ENCODE assay signal across 12 cellular contexts in the genomic region with DNA sequence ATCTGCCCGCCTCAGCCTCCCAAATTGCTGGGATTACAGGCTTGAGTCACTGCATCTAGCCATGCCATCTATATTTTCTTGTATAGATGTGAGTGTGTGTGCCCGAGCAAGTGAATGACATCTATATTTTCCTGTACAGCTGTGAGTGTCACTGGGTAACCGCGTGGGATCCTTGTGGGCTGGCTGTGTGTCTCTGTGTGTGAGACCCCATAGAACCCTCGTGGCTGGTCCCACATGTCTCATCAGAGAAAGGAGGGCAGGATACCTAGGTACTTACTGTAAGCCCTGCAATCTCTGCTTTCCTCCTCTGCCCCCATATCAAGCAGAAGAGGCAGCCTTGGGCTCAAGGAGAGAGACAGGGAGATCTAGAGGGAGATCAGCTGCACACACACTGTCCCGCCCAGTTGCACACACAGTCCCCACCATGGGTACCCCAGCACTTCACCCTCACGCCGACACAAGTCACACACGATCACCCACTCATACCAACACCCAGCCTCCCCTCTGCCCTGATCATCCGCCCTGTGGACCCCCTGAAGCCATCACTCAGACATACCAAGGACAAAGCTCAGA. TPM values are rescaled to one million over a fixed set of nuclear protein-coding genes. Genes with fewer than 3 reads are reported as not detected.
DNase-seq lines count a peak whose midpoint lies in the region; ATAC-seq, FAIRE-seq and TF ChIP-seq lines count a peak whose summit lies in the region.
"Had no signal": no experiment of that assay in that cellular context is flagged by ENCODE, and none has a peak within 500 bp of the region (broad histone marks: within the 10 kb centered on the region; RNA-seq: fewer than 3 reads in every experiment).

No MANE protein-coding gene starts in this region.

- no peak overlapping the region for H4K5ac ChIP-seq in H1 (ENCODE audit: insufficient read length, low read depth, low read length)

- FAIRE-seq in H1 (lab: Jason Lieb, UNC): no peak

- no peak overlapping the region for H2AFZ ChIP-seq in H1 (ENCODE audit: low read length)

- no peaks in the 10 kb centered on the region for H3K36me3 Mint-ChIP-seq in T-cell
- H3K36me3 Mint-ChIP-seq in progenitor cell of endocrine pancreas (ENCODE audit: insufficient read depth): no peaks in the 10 kb centered on the region

- TF ChIP-seq EP300 in H1 (IDR thresholded peaks at IDR 0.05; ENCODE audit: borderline replicate concordance in 1 of 2, low read depth in 2 of 2, low read length in 2 of 2) (no peak), suprapubic skin (IDR thresholded peaks at IDR 0.05) (no peak)

- 0 out of 2 replicates have a peak overlapping the region, but pooled peaks have one; percentile 32 for H3K18ac ChIP-seq in H1 (ENCODE audit: extremely low read depth, low read length)

- H3K4me3 Mint-ChIP-seq in T-cell (peak overlapping the region; percentile 81 to 97 (median 93)), progenitor cell of endocrine pancreas (ENCODE audit: low read depth) (no peak overlapping the region)

- H2BK15ac ChIP-seq in H1 (ENCODE audit: low read length): 0 out of 2 replicates have a peak overlapping the region, but pooled peaks have one; percentile 92

- H3K79me1 ChIP-seq in H1 (ENCODE audit: low read depth, low read length): no peaks in the 10 kb centered on the region

- H3K27ac Mint-ChIP-seq in T-cell: peak overlapping the region; percentile 97 to 100
- H3K27ac Mint-ChIP-seq in progenitor cell of endocrine pancreas: no peak overlapping the region

- H2BK5ac ChIP-seq in H1 (ENCODE audit: low read depth, low read length): peak overlapping the region; percentile 75; the same call in 1 of the 2 replicates

- peak; percentile 17 to 28 for ATAC-seq in activated CD4-positive, CD25-positive, alpha-beta regulatory T cell treated with anti-CD3 and anti-CD28 coated beads, Interleukin-2, amount 50 U/mL, for 24 hours
- ATAC-seq in T-cell (replicated peaks in 1 of 4): peak; percentile 33 to 37 (median 35)

- peaks cover 6% of the 10 kb centered on the region; the same call in 1 of the 2 replicates for H3K23me2 ChIP-seq in H1 (ENCODE audit: low read depth, low read length)

- no peak overlapping the region for H3K23ac ChIP-seq in H1 (ENCODE audit: insufficient read length)

- POLR2A ChIA-PET in T-cell (lab: Charles Lee) (interaction anchor here (0.5 to 0.8 kb wide), 2 partner anchors 11 to 56 kb away, joined by 3 read pairs; a partner anchor contains a TSS), H1 (lab: Charles Lee; ENCODE audit: partially characterized antibody) (no interaction called here)

- H3K4me2 ChIP-seq in H1 (ENCODE audit: insufficient read depth in 1 of 2, low read depth in 2 of 2, low read length in 2 of 2): no peak overlapping the region

- no peak for TF ChIP-seq POLR2A in H1 (IDR thresholded peaks at IDR 0.05; ENCODE audit: control extremely low read depth in 1 of 2, low read depth in 2 of 2, low read length in 2 of 2)
- no peak for TF ChIP-seq POLR2A in suprapubic skin (IDR thresholded peaks at IDR 0.05)

- H3K27me3 ChIP-seq in H1 (replicated peaks in 1 of 4; ENCODE audit: control insufficient read depth in 3 of 4, extremely low read depth in 1 of 4, insufficient read depth in 3 of 4, low read length in 3 of 4) (peaks cover 0 to 4% (median 0%) of the 10 kb centered on the region in 4 experiments; a peak in 1 of 7 replicates), suprapubic skin (peaks cover 8% of the 10 kb centered on the region)

- H3K9me3 ChIP-seq in H1 (ENCODE audit: insufficient read depth in 2 of 2, low read depth in 1 of 2, low read length in 1 of 2): no peaks in the 10 kb centered on the region
- H3K9me3 ChIP-seq in suprapubic skin: no peaks in the 10 kb centered on the region

- no peaks in the 10 kb centered on the region for H3K27me3 Mint-ChIP-seq in T-cell
- peaks cover 14% of the 10 kb centered on the region for H3K27me3 Mint-ChIP-seq in progenitor cell of endocrine pancreas

- H3K9me3 Mint-ChIP-seq in T-cell (no peaks in the 10 kb centered on the region), progenitor cell of endocrine pancreas (ENCODE audit: low read depth) (no peaks in the 10 kb centered on the region)

- H3K4me1 ChIP-seq in H1 (replicated peaks in 1 of 4; ENCODE audit: control insufficient read depth in 3 of 4, insufficient read depth in 4 of 4, low read length in 3 of 4) (peaks cover 0 to 11% (median 7%) of the 10 kb centered on the region in 4 experiments; a peak in 5 of 7 replicates), suprapubic skin (peaks cover 9% of the 10 kb centered on the region)

- no peak overlapping the region; the same call in 1 of the 2 replicates for H4K8ac ChIP-seq in H1 (ENCODE audit: extremely low read depth, insufficient read depth, low read length)

- no peak overlapping the region for H3K56ac ChIP-seq in H1 (replicated peaks; ENCODE audit: insufficient read length, low read depth, low read length)

- peaks cover 0 to 3% of the 10 kb centered on the region in 2 experiments for H4K20me1 ChIP-seq in H1 (replicated peaks in 1 of 2; ENCODE audit: control insufficient read depth in 1 of 2, insufficient read depth in 2 of 2, low read length in 2 of 2)

- TF ChIP-seq RAD21 in H1 (IDR thresholded peaks at IDR 0.05 in 1 of 2, conservative IDR thresholded peaks at IDR 0.05 in 1 of 2; ENCODE audit: low read depth in 2 of 2, low read length in 2 of 2): no peak

- H3K27ac ChIP-seq in H1 (ENCODE audit: low read depth, low read length): no peak overlapping the region
- H3K27ac ChIP-seq in suprapubic skin: no peak overlapping the region

- H3K9ac ChIP-seq in H1 (replicated peaks in 1 of 4; ENCODE audit: extremely low read depth in 1 of 4, low read depth in 3 of 4, low read length in 3 of 4): no peak overlapping the region; a peak in 2 of 7 replicates

- CTCF ChIA-PET in T-cell (lab: Charles Lee) (interaction anchor here in 1 of 2 donors (0.5 to 2.0 kb wide), 6 partner anchors 22 to 857 kb away, joined by 3 to 6 read pairs (median 3); a partner anchor contains a TSS), H1 (lab: Charles Lee; ENCODE audit: partially characterized antibody) (interaction anchor here (0.6 to 3.8 kb wide), 17 partner anchors 8 to 289 kb away, joined by 3 to 30 read pairs (median 4); a partner anchor contains a TSS)

- H3K79me2 ChIP-seq in H1 (ENCODE audit: control insufficient read depth in 1 of 2, insufficient read depth in 2 of 2, low read length in 2 of 2): no peaks in the 10 kb centered on the region

- H3K4me1 Mint-ChIP-seq in T-cell (peaks cover 43 to 45% (median 44%) of the 10 kb centered on the region in 3 donors), progenitor cell of endocrine pancreas (ENCODE audit: low read depth) (no peaks in the 10 kb centered on the region)

- H4K91ac ChIP-seq in H1 (replicated peaks; ENCODE audit: insufficient read length, low read length): peak overlapping the region; percentile 4

- H3K36me3 ChIP-seq in H1 (ENCODE audit: control insufficient read depth in 2 of 4, insufficient read depth in 4 of 4, low read length in 3 of 4) (no peaks in the 10 kb centered on the region), suprapubic skin (no peaks in the 10 kb centered on the region)

- H2BK120ac ChIP-seq in H1 (replicated peaks; ENCODE audit: low read depth, low read length): no peak overlapping the region

- WGBS in H1 (ENCODE audit: extremely low coverage in 1 of 2, insufficient coverage in 1 of 2, insufficient read length in 1 of 2, insufficient replicate concordance in 2 of 2, low coverage in 1 of 2, low lambda C conversion rate in 2 of 2, missing lambda C conversion rate in 1 of 2), 2 experiments: 87% methylated on average over 9 of the region's 10 CpGs; no CpG with 5 or more reads in 1 of the 2 experiments
- WGBS in suprapubic skin: 71% methylated on average over 8 of the region's 10 CpGs

- H2BK12ac ChIP-seq in H1 (ENCODE audit: low read depth, low read length): peak overlapping the region; percentile 87; the same call in 1 of the 2 replicates

- no peak overlapping the region for H2AK5ac ChIP-seq in H1 (ENCODE audit: low read depth, low read length)

- H3K4ac ChIP-seq in H1 (replicated peaks; ENCODE audit: insufficient read length, low read depth, low read length): no peak overlapping the region

- no peak overlapping the region for H2BK20ac ChIP-seq in H1 (ENCODE audit: low read length)

- no peak overlapping the region for H3K14ac ChIP-seq in H1 (ENCODE audit: insufficient read length)

- DNase-seq in activated CD4-positive, CD25-positive, alpha-beta regulatory T cell treated with anti-CD3 and anti-CD28 coated beads, Interleukin-2, amount 50 U/mL, for 72 hours: no peak
- DNase-seq in T-cell (peak in 4 of 34 experiments; percentile 8 to 25 (median 17)), H1 (ENCODE audit: low read depth in 1 of 2, low spot score in 2 of 2) (no peak), suprapubic skin (ENCODE audit: low spot score in 2 of 2) (no peak), progenitor cell of endocrine pancreas (ENCODE audit: low spot score, unreplicated experiment) (no peak), putamen (ENCODE audit: low spot score) (no peak), GM03348 (ENCODE audit: low spot score) (no peak)
- DNase-seq: NCI-H1105 treated with DMSO at 0.1 percent for 48 hours had no signal

- TF ChIP-seq CTCF in H1 (IDR thresholded peaks at IDR 0.05; ENCODE audit: control extremely low read depth in 1 of 3, insufficient read depth in 1 of 3, low read depth in 1 of 3, low read length in 3 of 3): no peak
- TF ChIP-seq CTCF in suprapubic skin (IDR thresholded peaks at IDR 0.05): no peak
- TF ChIP-seq CTCF in progenitor cell of endocrine pancreas (IDR thresholded peaks at IDR 0.05; ENCODE audit: unreplicated experiment): no peak

- H3K4me3 ChIP-seq in H1 (ENCODE audit: extremely low read depth in 1 of 4, insufficient read depth in 2 of 4, low read depth in 3 of 4, low read length in 4 of 4) (no peak overlapping the region), suprapubic skin (peak overlapping the region; percentile 29)

RNA-seq across cellular contexts. Expression of a gene that starts 0.7 kb away (rescaled TPM):
- total RNA-seq in T-cell: 100 to 1,000 TPM; 107 to 140 (median 114) TPM
- total RNA-seq in H1 (2021; fragmentation: NEBNext Ultra II Directional; extraction: Animal tissue kit (Norgen Biotek cat#: 25700)): 3.7 and 4.0 TPM in 2 replicates
- 3.6 and 3.9 TPM in 2 replicates for polyA plus RNA-seq in H1 (2011; rRNA removed)
- polyA plus RNA-seq in H1 (2011; cell fraction: cytosol; rRNA removed): 2.6 TPM
- 3.6 TPM for polyA plus RNA-seq in H1 (2011; cell fraction: nucleus; rRNA removed)
- 19.7 to 29.2 TPM (median 22.4 TPM) in 4 replicates for polyA plus RNA-seq in H1 (2012, experiment 1 of 2)
- polyA plus RNA-seq in H1 (2012, experiment 2 of 2): 15.8 TPM
- polyA plus RNA-seq in H1 (2013, experiment 1 of 2): 5.4 TPM
- polyA plus RNA-seq in H1 (2013, experiment 2 of 2): 5.5 TPM
- polyA minus RNA-seq in H1 (2011; rRNA and poly(A)+ RNA removed): 0.91 and 1.1 TPM in 2 replicates
- polyA minus RNA-seq in H1 (2011; cell fraction: cytosol; rRNA and poly(A)+ RNA removed): 1.8 TPM
- 1.6 TPM for polyA minus RNA-seq in H1 (2011; cell fraction: nucleus; rRNA and poly(A)+ RNA removed)
- total RNA-seq in suprapubic skin: 1 to 10 TPM in 3 of 4 donors, under 1 TPM in 1; 0.23 to 3.7 (median 1.5) TPM
- total RNA-seq in progenitor cell of endocrine pancreas: 0.47 and 0.67 TPM in 2 replicates
- total RNA-seq: A172, myocyte, SK-MEL-5 had no signal

RNA-seq across cellular contexts. Expression of a gene that starts 16.9 kb away (rescaled TPM):
- total RNA-seq in T-cell (1 to 10 TPM; 5.7 to 6.5 (median 5.9) TPM), suprapubic skin (100 to 1,000 TPM in 1 of 4 donors, 10 to 100 TPM in 3; 67.3 to 113 (median 76.1) TPM), progenitor cell of endocrine pancreas (63.0 and 71.2 TPM in 2 replicates)
- 21.1 and 24.6 TPM in 2 replicates for total RNA-seq in H1 (2021; fragmentation: NEBNext Ultra II Directional; extraction: Animal tissue kit (Norgen Biotek cat#: 25700))
- polyA plus RNA-seq in H1 (2011; rRNA removed): 24.6 and 33.7 TPM in 2 replicates
- polyA plus RNA-seq in H1 (2011; cell fraction: cytosol; rRNA removed): 19.3 TPM
- 16.0 TPM for polyA plus RNA-seq in H1 (2011; cell fraction: nucleus; rRNA removed)
- 12.4 to 17.6 TPM (median 16.4 TPM) in 4 replicates for polyA plus RNA-seq in H1 (2012, experiment 1 of 2)
- polyA plus RNA-seq in H1 (2012, experiment 2 of 2): 18.0 TPM
- polyA plus RNA-seq in H1 (2013, experiment 1 of 2): 17.0 TPM
- 19.9 TPM for polyA plus RNA-seq in H1 (2013, experiment 2 of 2)
- polyA minus RNA-seq in H1 (2011; rRNA and poly(A)+ RNA removed): 6.2 and 6.6 TPM in 2 replicates
- 14.1 TPM for polyA minus RNA-seq in H1 (2011; cell fraction: cytosol; rRNA and poly(A)+ RNA removed)
- 9.0 TPM for polyA minus RNA-seq in H1 (2011; cell fraction: nucleus; rRNA and poly(A)+ RNA removed)
- total RNA-seq: A172, myocyte had no signal

RNA-seq across cellular contexts. Expression of a gene that starts 21.2 kb away (rescaled TPM):
- 1 to 10 TPM; 3.3 to 7.6 (median 5.0) TPM for total RNA-seq in T-cell
- 21.2 and 30.4 TPM in 2 replicates for total RNA-seq in H1 (2021; fragmentation: NEBNext Ultra II Directional; extraction: Animal tissue kit (Norgen Biotek cat#: 25700))
- 16.8 and 29.9 TPM in 2 replicates for polyA plus RNA-seq in H1 (2011; rRNA removed)
- polyA plus RNA-seq in H1 (2011; cell fraction: cytosol; rRNA removed): 10.4 TPM
- 13.4 TPM for polyA plus RNA-seq in H1 (2011; cell fraction: nucleus; rRNA removed)
- 29.0 to 42.9 TPM (median 38.1 TPM) in 4 replicates for polyA plus RNA-seq in H1 (2012, experiment 1 of 2)
- polyA plus RNA-seq in H1 (2012, experiment 2 of 2): 36.9 TPM
- polyA plus RNA-seq in H1 (2013, experiment 1 of 2): 33.7 TPM
- 32.7 TPM for polyA plus RNA-seq in H1 (2013, experiment 2 of 2)
- polyA minus RNA-seq in H1 (2011; rRNA and poly(A)+ RNA removed): 8.9 and 21.0 TPM in 2 replicates
- 63.5 TPM for polyA minus RNA-seq in H1 (2011; cell fraction: cytosol; rRNA and poly(A)+ RNA removed)
- polyA minus RNA-seq in H1 (2011; cell fraction: nucleus; rRNA and poly(A)+ RNA removed): 20.5 TPM
- total RNA-seq in suprapubic skin: 10 to 100 TPM in 1 of 4 donors, 1 to 10 TPM in 3; 2.1 to 13.9 (median 3.4) TPM
- total RNA-seq in progenitor cell of endocrine pancreas: 41.7 and 43.4 TPM in 2 replicates
- total RNA-seq: myocyte had no signal

RNA-seq across cellular contexts. Expression of a gene that starts 21.3 kb away (rescaled TPM):
- 10 to 100 TPM; 15.5 to 28.0 (median 25.5) TPM for total RNA-seq in T-cell
- 48.1 and 54.0 TPM in 2 replicates for total RNA-seq in H1 (2021; fragmentation: NEBNext Ultra II Directional; extraction: Animal tissue kit (Norgen Biotek cat#: 25700))
- polyA plus RNA-seq in H1 (2011; rRNA removed): 18.0 and 31.5 TPM in 2 replicates
- 18.1 TPM for polyA plus RNA-seq in H1 (2011; cell fraction: cytosol; rRNA removed)
- 23.6 TPM for polyA plus RNA-seq in H1 (2011; cell fraction: nucleus; rRNA removed)
- polyA plus RNA-seq in H1 (2012, experiment 1 of 2): 45.9 to 52.0 TPM (median 51.1 TPM) in 4 replicates
- 52.2 TPM for polyA plus RNA-seq in H1 (2012, experiment 2 of 2)
- polyA plus RNA-seq in H1 (2013, experiment 1 of 2): 55.6 TPM
- 57.5 TPM for polyA plus RNA-seq in H1 (2013, experiment 2 of 2)
- 11.9 and 19.4 TPM in 2 replicates for polyA minus RNA-seq in H1 (2011; rRNA and poly(A)+ RNA removed)
- 33.5 TPM for polyA minus RNA-seq in H1 (2011; cell fraction: cytosol; rRNA and poly(A)+ RNA removed)
- 17.9 TPM for polyA minus RNA-seq in H1 (2011; cell fraction: nucleus; rRNA and poly(A)+ RNA removed)
- total RNA-seq in suprapubic skin: 10 to 100 TPM; 39.5 to 76.3 (median 61.6) TPM
- total RNA-seq in progenitor cell of endocrine pancreas: 75.2 and 76.2 TPM in 2 replicates

RNA-seq across cellular contexts. Expression of a gene that starts 47.4 kb away (rescaled TPM):
- total RNA-seq in T-cell (under 1 TPM in 3 of 5 donors, not detected in 2; 0.33 to 0.35 (median 0.33) TPM), suprapubic skin (not detected), progenitor cell of endocrine pancreas (1.4 and 1.5 TPM in 2 replicates)
- total RNA-seq in H1 (2021; fragmentation: NEBNext Ultra II Directional; extraction: Animal tissue kit (Norgen Biotek cat#: 25700)): 0.77 TPM in 1 of 2 replicates, not detected in the other
- polyA plus RNA-seq in H1 (2011; rRNA removed): 0.50 and 0.72 TPM in 2 replicates
- 0.97 TPM for polyA plus RNA-seq in H1 (2011; cell fraction: cytosol; rRNA removed)
- 2.2 TPM for polyA plus RNA-seq in H1 (2011; cell fraction: nucleus; rRNA removed)
- 0.55 to 1.2 TPM (median 0.88 TPM) in 4 replicates for polyA plus RNA-seq in H1 (2012, experiment 1 of 2)
- polyA plus RNA-seq in H1 (2012, experiment 2 of 2): 0.83 TPM
- 0.22 TPM for polyA plus RNA-seq in H1 (2013, experiment 1 of 2)
- 0.22 TPM for polyA plus RNA-seq in H1 (2013, experiment 2 of 2)
- polyA minus RNA-seq in H1 (2011; rRNA and poly(A)+ RNA removed): 0.38 TPM in 1 of 2 replicates, not detected in the other
- polyA minus RNA-seq in H1 (2011; cell fraction: cytosol; rRNA and poly(A)+ RNA removed): not detected
- not detected for polyA minus RNA-seq in H1 (2011; cell fraction: nucleus; rRNA and poly(A)+ RNA removed)
- total RNA-seq: myocyte had no signal

Comparison
In these comparisons a context has a peak if more than half of its experiments do, and no peak if none do; other contexts are left out.
1. RNA of a gene that starts 0.7 kb away (total RNA-seq): 107 to 140 TPM in T-cell; 3.7 to 4.0 TPM in H1, 0.23 to 3.7 TPM in suprapubic skin and 0.47 to 0.67 TPM in progenitor cell of endocrine pancreas; every median in the first group is over 10 times any median in the second.